ENCODE assay signal across 1 cellular context in the genomic region with DNA sequence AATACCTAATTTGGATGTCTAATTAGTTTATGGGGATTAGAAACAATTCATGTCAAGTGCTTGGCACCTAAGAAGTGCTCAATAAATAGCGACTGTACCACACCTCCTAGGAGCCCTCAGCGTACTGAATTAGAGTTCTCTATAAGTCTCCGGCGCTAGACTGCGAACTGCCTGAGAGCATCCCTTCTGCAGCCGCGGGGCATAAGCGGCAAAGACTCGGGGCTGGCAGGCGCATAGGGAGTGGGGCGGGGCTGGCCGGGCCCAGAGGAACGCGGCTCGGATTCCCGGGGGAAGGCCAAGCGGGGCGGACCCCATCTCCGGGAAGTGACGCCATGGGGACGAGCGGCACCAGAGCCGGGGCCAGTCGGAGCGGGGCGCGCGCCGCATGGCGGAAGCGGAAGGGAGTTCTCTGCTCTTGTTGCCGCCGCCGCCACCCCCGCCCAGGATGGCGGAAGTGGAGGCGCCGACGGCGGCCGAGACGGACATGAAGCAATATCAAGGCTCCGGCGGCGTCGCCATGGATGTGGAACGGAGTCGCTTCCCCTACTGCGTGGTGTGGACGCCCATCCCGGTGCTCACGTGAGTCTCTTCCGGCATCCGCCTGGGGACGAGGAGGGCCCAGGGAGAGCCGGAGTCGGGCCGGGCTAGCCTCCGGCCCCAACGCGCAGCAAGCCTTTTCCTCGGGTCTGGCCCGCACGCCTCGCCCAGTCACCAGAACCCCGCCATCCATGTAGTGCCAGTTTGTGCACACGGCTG.
TF ChIP-seq lines count a peak whose summit lies in the region.

A gene with protein sequence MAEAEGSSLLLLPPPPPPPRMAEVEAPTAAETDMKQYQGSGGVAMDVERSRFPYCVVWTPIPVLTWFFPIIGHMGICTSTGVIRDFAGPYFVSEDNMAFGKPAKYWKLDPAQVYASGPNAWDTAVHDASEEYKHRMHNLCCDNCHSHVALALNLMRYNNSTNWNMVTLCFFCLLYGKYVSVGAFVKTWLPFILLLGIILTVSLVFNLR (plus strand): TSS at position 351 of the 756 bp plus-strand sequence. CDS start 35 bp downstream, at position 386.

TF ChIP-seq in HCT116, 20 proteins besides CTCF, POLR2A, EP300 and RAD21 (continued from another document):
- TF ChIP-seq, protein P1, sequence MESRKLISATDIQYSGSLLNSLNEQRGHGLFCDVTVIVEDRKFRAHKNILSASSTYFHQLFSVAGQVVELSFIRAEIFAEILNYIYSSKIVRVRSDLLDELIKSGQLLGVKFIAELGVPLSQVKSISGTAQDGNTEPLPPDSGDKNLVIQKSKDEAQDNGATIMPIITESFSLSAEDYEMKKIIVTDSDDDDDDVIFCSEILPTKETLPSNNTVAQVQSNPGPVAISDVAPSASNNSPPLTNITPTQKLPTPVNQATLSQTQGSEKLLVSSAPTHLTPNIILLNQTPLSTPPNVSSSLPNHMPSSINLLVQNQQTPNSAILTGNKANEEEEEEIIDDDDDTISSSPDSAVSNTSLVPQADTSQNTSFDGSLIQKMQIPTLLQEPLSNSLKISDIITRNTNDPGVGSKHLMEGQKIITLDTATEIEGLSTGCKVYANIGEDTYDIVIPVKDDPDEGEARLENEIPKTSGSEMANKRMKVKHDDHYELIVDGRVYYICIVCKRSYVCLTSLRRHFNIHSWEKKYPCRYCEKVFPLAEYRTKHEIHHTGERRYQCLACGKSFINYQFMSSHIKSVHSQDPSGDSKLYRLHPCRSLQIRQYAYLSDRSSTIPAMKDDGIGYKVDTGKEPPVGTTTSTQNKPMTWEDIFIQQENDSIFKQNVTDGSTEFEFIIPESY (IDR thresholded peaks at IDR 0.05; ENCODE audit: extremely low read depth, insufficient replicate concordance, low read length) = peak; percentile 81
- TF ChIP-seq ZFX (IDR thresholded peaks at IDR 0.05) = peak; percentile 86
- TF ChIP-seq SIN3A (IDR thresholded peaks at IDR 0.05; ENCODE audit: low read depth) = peak; percentile 96
- TF ChIP-seq SRF (IDR thresholded peaks at IDR 0.05; ENCODE audit: low read depth) = peak; percentile 92
- no peak for TF ChIP-seq EZH2phosphoT487 (IDR thresholded peaks at IDR 0.05; ENCODE audit: borderline replicate concordance)
- peak; percentile 91 for TF ChIP-seq TCF7L2 (IDR thresholded peaks at IDR 0.05; ENCODE audit: borderline replicate concordance, extremely low read depth, insufficient read depth, insufficient read length)
- peak; percentile 98 for TF ChIP-seq EGR1 (IDR thresholded peaks at IDR 0.05; ENCODE audit: low read depth)
- peak; percentile 58; the same call in 1 of the 2 replicates for TF ChIP-seq JUND (IDR thresholded peaks at IDR 0.05)
- TF ChIP-seq CEBPB (IDR thresholded peaks at IDR 0.05; ENCODE audit: low read depth) = peak; percentile 83; the same call in 1 of the 2 replicates
- peak; percentile 88 for TF ChIP-seq POLR2AphosphoS5 (IDR thresholded peaks at IDR 0.05; ENCODE audit: low read depth, low read length)
- no peak for TF ChIP-seq EZH2 (IDR thresholded peaks at IDR 0.05)
